17 cellular contexts compared by ENCODE assay signal in the genomic region with DNA sequence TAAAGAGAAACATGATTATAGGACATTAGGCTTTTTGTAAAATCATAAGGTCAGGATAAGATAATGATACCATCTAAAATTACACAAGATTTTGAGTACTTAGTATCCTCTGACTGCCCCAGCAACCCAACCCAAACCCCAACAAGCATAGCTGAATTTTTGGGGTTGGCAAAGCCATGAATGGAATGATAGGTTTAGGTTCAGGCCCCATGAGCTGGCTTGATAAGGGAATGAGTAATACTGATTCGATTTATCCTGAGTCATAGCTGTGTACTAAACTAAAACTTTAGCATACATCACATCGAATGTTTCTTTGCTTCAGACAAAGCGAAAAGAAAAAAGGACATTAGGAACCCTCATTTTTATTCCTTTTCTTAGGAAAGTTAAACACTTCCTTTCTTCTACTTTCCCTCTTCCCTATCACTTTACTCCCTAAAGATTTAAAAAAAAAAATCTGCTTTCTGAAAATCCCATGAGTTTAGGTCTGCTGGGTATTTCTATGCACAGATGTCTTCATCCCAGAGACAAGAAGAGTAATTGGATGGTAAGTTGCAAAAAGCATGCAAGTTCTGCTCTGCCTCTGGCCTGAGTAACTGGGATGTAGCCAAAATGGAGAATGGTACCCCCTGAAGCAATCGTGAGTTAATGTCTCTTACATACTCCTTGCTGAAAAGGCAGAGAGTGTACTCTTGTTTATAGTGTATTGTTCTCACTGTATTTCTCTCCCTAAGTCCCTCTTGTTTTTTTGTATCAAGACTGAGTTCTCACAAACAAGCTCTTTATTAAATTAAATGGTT.
DNase-seq lines count a peak whose midpoint lies in the region; ATAC-seq and TF ChIP-seq lines count a peak whose summit lies in the region.
"Had no signal": no experiment of that assay in that cellular context is flagged by ENCODE, and none has a peak within 500 bp of the region (broad histone marks: within the 10 kb centered on the region; RNA-seq: fewer than 3 reads in every experiment).

No MANE protein-coding gene starts in this region.

- no peaks in the 10 kb centered on the region for H4K20me1 ChIP-seq in HCT116 (ENCODE audit: insufficient read depth)

- WGBS in suprapubic skin = 49% methylated on average over 4 of the region's 4 CpGs

- H3K36me3 ChIP-seq in ACC112 (ENCODE audit: insufficient read depth, low read length) (peaks cover 15% of the 10 kb centered on the region), HCT116 (ENCODE audit: control insufficient read depth in 1 of 2, insufficient read depth in 2 of 2, low read length in 2 of 2) (no peaks in the 10 kb centered on the region), suprapubic skin (no peaks in the 10 kb centered on the region)
- H3K36me3 ChIP-seq: pancreas had no signal

- no peak for DNase-seq in HCT116 (ENCODE audit: low read depth, low spot score)
- DNase-seq in fibroblast of villous mesenchyme (ENCODE audit: low read depth) = peak; percentile 88
- no peak for DNase-seq in putamen (ENCODE audit: low spot score)
- DNase-seq in suprapubic skin (ENCODE audit: low spot score in 2 of 2) = no peak
- DNase-seq in activated CD4-positive, alpha-beta T cell treated with anti-CD3 and anti-CD28 coated beads for 4 hours = no peak
- no peak for DNase-seq in SHP77 (lab: John Stamatoyannopoulos, UW)
- DNase-seq: activated CD8-positive, alpha-beta memory T cell treated with anti-CD3 and anti-CD28 coated beads for 24 hours; activated gamma-delta T cell; AML-193; NCI-H1694; pancreas; stimulated activated CD4-positive, alpha-beta T cell treated with anti-CD3 and anti-CD28 coated beads, Interleukin-15, amount 100 ng/mL, for 24 hours; T1000; trophoblast cell had no signal

- ATAC-seq in HCT116 = peak; percentile 62; the same call in 1 of the 2 replicates
- ATAC-seq: pancreas, Right ventricle myocardium inferior had no signal

- BruUV-seq in HCT116 (replicated peaks; lab: Mats Ljungman, UMichigan) = no TSS peak

- CTCF ChIA-PET in HCT116 (lab: Charles Lee) = no interaction called here

- H3K79me2 ChIP-seq in ACC112 (ENCODE audit: control insufficient read depth, insufficient read depth, low read length, unreplicated experiment) (no peaks in the 10 kb centered on the region), HCT116 (ENCODE audit: insufficient read depth, low read length) (no peaks in the 10 kb centered on the region)

- intact Hi-C loops in HCT116 (cut with micrococcal nuclease) = no loop called here

- no peaks in the 10 kb centered on the region for H3K9me2 ChIP-seq in HCT116 (ENCODE audit: insufficient read depth)

- H3K4me2 ChIP-seq in HCT116 (ENCODE audit: low read length) = peak overlapping the region; percentile 11

- H3K9me3 ChIP-seq in HCT116 (ENCODE audit: control insufficient read depth in 1 of 2, insufficient read depth in 1 of 2, low read depth in 1 of 2, low read length in 2 of 2) (peaks cover 0 to 3% of the 10 kb centered on the region in 2 experiments; a peak in 1 of 4 replicates), suprapubic skin (no peaks in the 10 kb centered on the region)
- H3K9me3 ChIP-seq: pancreas had no signal

- H3K27me3 ChIP-seq in ACC112 (ENCODE audit: insufficient read depth, low read length) = no peaks in the 10 kb centered on the region
- H3K27me3 ChIP-seq in HCT116 (ENCODE audit: insufficient read depth, low read length) = no peaks in the 10 kb centered on the region
- no peaks in the 10 kb centered on the region for H3K27me3 ChIP-seq in suprapubic skin
- H3K27me3 ChIP-seq: pancreas had no signal

- POLR2A ChIA-PET in HCT116 (lab: Charles Lee) = no interaction called here

- peak overlapping the region; percentile 95 for H3K27ac ChIP-seq in ACC112 (ENCODE audit: low read depth, low read length)
- no peak overlapping the region for H3K27ac ChIP-seq in HCT116 (ENCODE audit: low read depth, low read length)
- no peak overlapping the region for H3K27ac ChIP-seq in suprapubic skin
- H3K27ac ChIP-seq: pancreas had no signal

- TF ChIP-seq POLR2A in HCT116 (IDR thresholded peaks at IDR 0.05; ENCODE audit: borderline replicate concordance, extremely low read depth, insufficient read depth, insufficient read length) = no peak
- TF ChIP-seq POLR2A in suprapubic skin (IDR thresholded peaks at IDR 0.05) = no peak

- RAD21 ChIA-PET in HCT116 (lab: Charles Lee; ENCODE audit: low non-redundant PET in 1 of 2, low total read pairs in 2 of 2, uncharacterized antibody in 2 of 2, unreplicated experiment in 2 of 2) = no interaction called here

- H3K4me3 ChIP-seq in ACC112 (ENCODE audit: low read depth, low read length) (peak overlapping the region; percentile 62), HCT116 (replicated peaks in 1 of 2; ENCODE audit: low read depth in 1 of 2, low read length in 2 of 2) (no peak overlapping the region), WI38 (ENCODE audit: low read depth, low read length) (peak overlapping the region; percentile 5), fibroblast of villous mesenchyme (ENCODE audit: low read depth, low read length) (no peak overlapping the region), suprapubic skin (no peak overlapping the region)
- H3K4me3 ChIP-seq: pancreas had no signal

- H3K9ac ChIP-seq in HCT116 (ENCODE audit: low read length) = no peak overlapping the region

- H2AFZ ChIP-seq in ACC112 (ENCODE audit: low read length, unreplicated experiment) (peak overlapping the region; percentile 67), HCT116 (ENCODE audit: low read depth, low read length, poor library complexity, severe bottlenecking) (no peak overlapping the region)

- TF ChIP-seq EP300 in suprapubic skin (IDR thresholded peaks at IDR 0.05) = no peak

- peaks cover 38% of the 10 kb centered on the region for H3K4me1 ChIP-seq in ACC112 (ENCODE audit: control insufficient read depth, insufficient read depth, low read length, unreplicated experiment)
- peaks cover 0 to 19% of the 10 kb centered on the region in 2 experiments; a peak in 2 of 4 replicates for H3K4me1 ChIP-seq in HCT116 (ENCODE audit: control insufficient read depth in 1 of 2, insufficient read depth in 2 of 2, low read length in 2 of 2)
- peaks cover 13% of the 10 kb centered on the region for H3K4me1 ChIP-seq in suprapubic skin

- TF ChIP-seq RAD21 in HCT116 (IDR thresholded peaks at IDR 0.05; ENCODE audit: low read depth) = no peak

- no peak for TF ChIP-seq CTCF in HCT116 (IDR thresholded peaks at IDR 0.05 in 2 of 3, conservative IDR thresholded peaks at IDR 0.05 in 1 of 3; ENCODE audit: borderline replicate concordance in 1 of 3, insufficient read depth in 1 of 3, low read depth in 2 of 3, low read length in 2 of 3)
- no peak for TF ChIP-seq CTCF in WI38 (IDR thresholded peaks at IDR 0.05; ENCODE audit: low read depth, low read length)
- TF ChIP-seq CTCF in fibroblast of villous mesenchyme (IDR thresholded peaks at IDR 0.05; ENCODE audit: insufficient read depth, low read depth, low read length) = no peak
- TF ChIP-seq CTCF in suprapubic skin (IDR thresholded peaks at IDR 0.05) = no peak

TF ChIP-seq in HCT116, 20 proteins besides CTCF, POLR2A, EP300 and RAD21:
- TF ChIP-seq, protein P1, sequence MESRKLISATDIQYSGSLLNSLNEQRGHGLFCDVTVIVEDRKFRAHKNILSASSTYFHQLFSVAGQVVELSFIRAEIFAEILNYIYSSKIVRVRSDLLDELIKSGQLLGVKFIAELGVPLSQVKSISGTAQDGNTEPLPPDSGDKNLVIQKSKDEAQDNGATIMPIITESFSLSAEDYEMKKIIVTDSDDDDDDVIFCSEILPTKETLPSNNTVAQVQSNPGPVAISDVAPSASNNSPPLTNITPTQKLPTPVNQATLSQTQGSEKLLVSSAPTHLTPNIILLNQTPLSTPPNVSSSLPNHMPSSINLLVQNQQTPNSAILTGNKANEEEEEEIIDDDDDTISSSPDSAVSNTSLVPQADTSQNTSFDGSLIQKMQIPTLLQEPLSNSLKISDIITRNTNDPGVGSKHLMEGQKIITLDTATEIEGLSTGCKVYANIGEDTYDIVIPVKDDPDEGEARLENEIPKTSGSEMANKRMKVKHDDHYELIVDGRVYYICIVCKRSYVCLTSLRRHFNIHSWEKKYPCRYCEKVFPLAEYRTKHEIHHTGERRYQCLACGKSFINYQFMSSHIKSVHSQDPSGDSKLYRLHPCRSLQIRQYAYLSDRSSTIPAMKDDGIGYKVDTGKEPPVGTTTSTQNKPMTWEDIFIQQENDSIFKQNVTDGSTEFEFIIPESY (IDR thresholded peaks at IDR 0.05; ENCODE audit: extremely low read depth, insufficient replicate concordance, low read length) = no peak
- TF ChIP-seq YY1 (IDR thresholded peaks at IDR 0.05; ENCODE audit: extremely low read depth, insufficient replicate concordance, low read depth, low read length) = no peak
- TF ChIP-seq EZH2phosphoT487 (IDR thresholded peaks at IDR 0.05; ENCODE audit: borderline replicate concordance) = no peak
- no peak for TF ChIP-seq SP1 (IDR thresholded peaks at IDR 0.05; ENCODE audit: low read depth)
- no peak for TF ChIP-seq FOSL1 (IDR thresholded peaks at IDR 0.05; ENCODE audit: low read depth)
- no peak for TF ChIP-seq CEBPB (IDR thresholded peaks at IDR 0.05; ENCODE audit: low read depth)
- TF ChIP-seq POLR2AphosphoS5 (IDR thresholded peaks at IDR 0.05; ENCODE audit: low read depth, low read length) = no peak
- TF ChIP-seq ZFX (IDR thresholded peaks at IDR 0.05) = no peak
- TF ChIP-seq EZH2 (IDR thresholded peaks at IDR 0.05) = no peak
- TF ChIP-seq SIN3A (IDR thresholded peaks at IDR 0.05; ENCODE audit: low read depth) = no peak
- TF ChIP-seq EGR1 (IDR thresholded peaks at IDR 0.05; ENCODE audit: low read depth) = no peak
- TF ChIP-seq, protein P2, sequence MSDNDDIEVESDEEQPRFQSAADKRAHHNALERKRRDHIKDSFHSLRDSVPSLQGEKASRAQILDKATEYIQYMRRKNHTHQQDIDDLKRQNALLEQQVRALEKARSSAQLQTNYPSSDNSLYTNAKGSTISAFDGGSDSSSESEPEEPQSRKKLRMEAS (IDR thresholded peaks at IDR 0.05) = no peak
- TF ChIP-seq ZNF274 (IDR thresholded peaks at IDR 0.05; ENCODE audit: low read depth, low read length) = no peak
- TF ChIP-seq, protein P3, sequence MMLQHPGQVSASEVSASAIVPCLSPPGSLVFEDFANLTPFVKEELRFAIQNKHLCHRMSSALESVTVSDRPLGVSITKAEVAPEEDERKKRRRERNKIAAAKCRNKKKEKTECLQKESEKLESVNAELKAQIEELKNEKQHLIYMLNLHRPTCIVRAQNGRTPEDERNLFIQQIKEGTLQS (IDR thresholded peaks at IDR 0.05) = no peak
- TF ChIP-seq JUND (IDR thresholded peaks at IDR 0.05) = no peak

Comparison
In these comparisons a context has a peak if more than half of its experiments do, and no peak if none do; other contexts are left out.
1. H3K4me3 ChIP-seq: peak in ACC112 (single experiment) and WI38 (single experiment); none in HCT116 (0 of 2), fibroblast of villous mesenchyme (single experiment) and suprapubic skin (single experiment).